20 cellular contexts compared by ENCODE assay signal in genomic region chr3:33006571-33007286, GRCh38. TPM values are rescaled to one million over a fixed set of nuclear protein-coding genes. Genes with fewer than 3 reads are reported as not detected.
DNase-seq lines count a peak whose midpoint lies in the region; ATAC-seq and TF ChIP-seq lines count a peak whose summit lies in the region.
"Had no signal": no experiment of that assay in that cellular context is flagged by ENCODE, and none has a peak within 500 bp of the region (broad histone marks: within the 10 kb centered on the region; RNA-seq: fewer than 3 reads in every experiment).

No MANE protein-coding gene starts in this region.

- no peaks in the 10 kb centered on the region for H3K79me2 ChIP-seq in PC-3 (ENCODE audit: low read length)

- peak overlapping the region; percentile 86 for H3K27ac Mint-ChIP-seq in activated CD4-positive, alpha-beta memory T cell treated with anti-CD3 and anti-CD28 coated beads for 36 hours
- H3K27ac Mint-ChIP-seq: B cell had no signal

- H3K9me3 ChIP-seq in PC-3 (ENCODE audit: low read length) = no peaks in the 10 kb centered on the region
- H3K9me3 ChIP-seq: ascending aorta had no signal

- H3K4me1 Mint-ChIP-seq in activated CD4-positive, alpha-beta memory T cell treated with anti-CD3 and anti-CD28 coated beads for 36 hours (ENCODE audit: low read depth) = peaks cover 67% of the 10 kb centered on the region

- no peaks in the 10 kb centered on the region for H3K9me2 ChIP-seq in PC-3 (replicated peaks; ENCODE audit: low read length)

- no peak overlapping the region for H3K9ac ChIP-seq in PC-3 (ENCODE audit: low read length)

- DNase-seq in stimulated activated naive CD4-positive, alpha-beta T cell treated with Interleukin-2 at 50 U/mL for 16 hours (lab: John Stamatoyannopoulos, UW) = peak; percentile 50
- no peak for DNase-seq in stimulated activated naive CD4-positive, alpha-beta T cell (lab: John Stamatoyannopoulos, UW)
- DNase-seq in activated CD4-positive, alpha-beta memory T cell treated with anti-CD3 and anti-CD28 coated beads for 36 hours = peak; percentile 67
- DNase-seq in iris pigment epithelial cell (ENCODE audit: low read depth) (peak; percentile 40), NCI-H345 treated with DMSO at 0.1 percent for 48 hours (lab: John Stamatoyannopoulos, UW; ENCODE audit: unreplicated experiment) (no peak), left ventricle myocardium superior (no peak), PC-3 (no peak)
- DNase-seq: foreskin fibroblast, kidney glomerular epithelial cell, NCI-H2029 treated with DMSO at 0.1 percent for 48 hours, right cardiac atrium, T-helper 1 cell, WERI-Rb-1 had no signal

- peaks cover 4% of the 10 kb centered on the region for H3K9me3 Mint-ChIP-seq in activated CD4-positive, alpha-beta memory T cell treated with anti-CD3 and anti-CD28 coated beads for 36 hours

- no peak overlapping the region for H3K4me3 Mint-ChIP-seq in activated CD4-positive, alpha-beta memory T cell treated with anti-CD3 and anti-CD28 coated beads for 36 hours
- H3K4me3 Mint-ChIP-seq: B cell had no signal

- H3K27me3 ChIP-seq in PC-3 (ENCODE audit: low read length) = no peaks in the 10 kb centered on the region
- H3K27me3 ChIP-seq: ascending aorta, tibial nerve had no signal

- CTCF ChIA-PET in activated CD4-positive, alpha-beta memory T cell treated with anti-CD3 and anti-CD28 coated beads for 36 hours (lab: Charles Lee) = interaction anchor here (0.9 to 3.7 kb wide), 7 partner anchors 10 to 68 kb away, joined by 3 to 23 read pairs (median 9); no protein-coding TSS in a partner anchor
- CTCF ChIA-PET in PC-3 (lab: Charles Lee) = no interaction called here

- H3K27me3 Mint-ChIP-seq in activated CD4-positive, alpha-beta memory T cell treated with anti-CD3 and anti-CD28 coated beads for 36 hours = no peaks in the 10 kb centered on the region
- H3K27me3 Mint-ChIP-seq: B cell had no signal

- peaks cover 38% of the 10 kb centered on the region for H3K36me3 Mint-ChIP-seq in activated CD4-positive, alpha-beta memory T cell treated with anti-CD3 and anti-CD28 coated beads for 36 hours

- intact Hi-C loops in activated CD4-positive, alpha-beta memory T cell treated with anti-CD3 and anti-CD28 coated beads for 36 hours (cut with micrococcal nuclease) = loop anchor here (1.0 kb wide), 4 partner anchors 10 to 53 kb away; no protein-coding TSS in a partner anchor
- intact Hi-C loops in left ventricle myocardium superior (cut with micrococcal nuclease) (no loop called here), PC-3 (cut with micrococcal nuclease) (no loop called here)

- no peak overlapping the region for H3K4me3 ChIP-seq in PC-3 (ENCODE audit: low read length)
- H3K4me3 ChIP-seq: ascending aorta, K562, tibial nerve had no signal

- H3F3A ChIP-seq in PC-3 (ENCODE audit: low read length, unreplicated experiment) = no peaks in the 10 kb centered on the region

- TF ChIP-seq CTCF in PC-3 (conservative IDR thresholded peaks at IDR 0.05; ENCODE audit: low read depth, low read length) = no peak

- H3K27ac ChIP-seq in PC-3 (ENCODE audit: low read length) = no peak overlapping the region
- H3K27ac ChIP-seq: ascending aorta, HL-60, tibial nerve, WERI-Rb-1 had no signal

- POLR2A ChIA-PET in activated CD4-positive, alpha-beta memory T cell treated with anti-CD3 and anti-CD28 coated beads for 36 hours (lab: Charles Lee) = interaction anchor here (1.0 to 4.5 kb wide), 10 partner anchors 11 to 55 kb away, joined by 3 to 26 read pairs (median 12); no protein-coding TSS in a partner anchor
- POLR2A ChIA-PET in PC-3 (lab: Charles Lee; ENCODE audit: unreplicated experiment) = no interaction called here

- no TSS peak for BruUV-seq in PC-3 (replicated peaks; lab: Mats Ljungman, UMichigan)

- no peak overlapping the region for H2AFZ ChIP-seq in PC-3 (ENCODE audit: low read length)

- no peak for ATAC-seq in left ventricle myocardium superior
- ATAC-seq in PC-3 = no peak
- ATAC-seq: right cardiac atrium had no signal

- no peaks in the 10 kb centered on the region for H4K20me1 ChIP-seq in PC-3 (ENCODE audit: low read length)

- H3K36me3 ChIP-seq in PC-3 (ENCODE audit: low read depth, low read length) = no peaks in the 10 kb centered on the region

- no peaks in the 10 kb centered on the region for H3K4me1 ChIP-seq in PC-3 (ENCODE audit: insufficient read depth, low read length)
- H3K4me1 ChIP-seq: ascending aorta, tibial nerve had no signal

- H3K4me2 ChIP-seq in PC-3 (ENCODE audit: low read length) = no peak overlapping the region

RNA-seq across cellular contexts. Expression of gene CCR4, which starts 55.3 kb away (rescaled TPM):
- total RNA-seq in activated CD4-positive, alpha-beta memory T cell treated with anti-CD3 and anti-CD28 coated beads for 36 hours = 100 to 1,000 TPM; 137 TPM
- total RNA-seq in left ventricle myocardium superior (not detected), PC-3 (2014; rRNA removed) (0.29 TPM in 1 of 2 replicates, not detected in the other)
- total RNA-seq: cerebellum, NCI-H460 had no signal

Comparison
In these comparisons a context has a peak if more than half of its experiments do, and no peak if none do; other contexts are left out.
1. DNase-seq: peak in stimulated activated naive CD4-positive, alpha-beta T cell treated with Interleukin-2 at 50 U/mL for 16 hours (single experiment), activated CD4-positive, alpha-beta memory T cell treated with anti-CD3 and anti-CD28 coated beads for 36 hours (single experiment) and iris pigment epithelial cell (single experiment); none in stimulated activated naive CD4-positive, alpha-beta T cell (0 of 6), NCI-H345 treated with DMSO at 0.1 percent for 48 hours (single experiment), left ventricle myocardium superior (single experiment) and PC-3 (single experiment).
2. RNA of gene CCR4, which starts 55.3 kb away (total RNA-seq): 137 TPM in activated CD4-positive, alpha-beta memory T cell treated with anti-CD3 and anti-CD28 coated beads for 36 hours; 0.29 TPM in PC-3 and not detected in left ventricle myocardium superior (single experiment); every median in the first group is over 100 times any median in the second.